Comparison of ENCODE assay signal across 9 cellular contexts in the genomic region with DNA sequence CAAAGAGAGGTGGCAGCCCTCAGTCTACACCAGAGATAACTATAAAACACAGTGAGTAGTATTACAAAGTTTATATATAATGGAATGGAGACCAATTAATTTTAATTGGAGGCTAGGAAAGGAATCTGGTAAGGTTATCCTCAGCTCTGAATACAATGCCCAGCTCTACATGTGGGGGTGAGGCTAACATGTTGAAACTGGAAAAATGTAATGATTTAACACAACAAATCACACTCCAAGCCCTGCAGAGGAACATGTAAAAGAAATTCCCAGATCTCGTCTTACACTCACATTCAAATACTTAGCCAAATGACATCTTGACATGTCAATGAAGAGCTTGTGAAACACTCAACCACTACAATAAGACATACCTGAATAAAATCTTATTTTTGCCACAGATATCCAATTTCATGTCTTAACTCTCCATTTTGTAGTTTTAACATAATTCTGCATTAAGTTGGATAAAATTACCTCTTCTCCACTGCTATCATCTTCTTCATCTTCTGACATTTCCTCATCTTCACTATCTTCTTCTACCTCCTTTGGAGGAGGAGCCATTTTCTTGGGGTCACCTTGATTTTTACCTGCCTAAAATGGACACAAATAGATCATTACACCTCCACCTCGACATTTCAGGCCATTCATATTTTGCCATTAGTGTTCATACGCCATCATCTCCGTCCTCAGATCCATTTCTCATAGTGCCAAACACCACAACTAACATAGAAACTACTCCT. TPM values are rescaled to one million over a fixed set of nuclear protein-coding genes. Genes with fewer than 3 reads are reported as not detected.
A peak's percentile ranks its signal among the peaks of the same experiment; 100 is the strongest.
DNase-seq lines count a peak whose midpoint lies in the region; ATAC-seq and TF ChIP-seq lines count a peak whose summit lies in the region.
"Had no signal": no experiment of that assay in that cellular context is flagged by ENCODE, and none has a peak within 500 bp of the region (broad histone marks: within the 10 kb centered on the region; RNA-seq: fewer than 3 reads in every experiment).

No MANE protein-coding gene starts in this region.

- peak overlapping the region; percentile 88 for H3K4me3 ChIP-seq in A673 (ENCODE audit: low read depth, low read length, poor library complexity, severe bottlenecking)
- H3K4me3 ChIP-seq in HUES6 (ENCODE audit: low read depth, low read length): peak overlapping the region; percentile 82
- peak overlapping the region; percentile 71 to 73 for H3K4me3 ChIP-seq in muscle layer of colon (ENCODE audit: low read depth in 1 of 2, low read length in 2 of 2)

- TF ChIP-seq CTCF in A673 (conservative IDR thresholded peaks at IDR 0.05; ENCODE audit: low read depth, low read length): no peak

- H3K27me3 Mint-ChIP-seq in central memory CD8-positive, alpha-beta T cell: no peaks in the 10 kb centered on the region

- H3K9ac ChIP-seq in HUES6 (ENCODE audit: low read length) (peak overlapping the region; percentile 99), muscle layer of colon (ENCODE audit: low read length) (peak overlapping the region; percentile 66)

- no peaks in the 10 kb centered on the region for H3K9me3 ChIP-seq in A673 (ENCODE audit: low read depth, low read length, poor library complexity, severe bottlenecking)
- H3K9me3 ChIP-seq in HUES6 (ENCODE audit: control insufficient read depth, insufficient read depth, low read depth, low read length): no peaks in the 10 kb centered on the region
- no peaks in the 10 kb centered on the region for H3K9me3 ChIP-seq in muscle layer of colon (ENCODE audit: low read length)

- H3K36me3 Mint-ChIP-seq in central memory CD8-positive, alpha-beta T cell (ENCODE audit: insufficient read depth): peaks cover 65% of the 10 kb centered on the region

- H3K9me3 Mint-ChIP-seq in central memory CD8-positive, alpha-beta T cell: no peaks in the 10 kb centered on the region

- peak overlapping the region; percentile 90 for H3K4me3 Mint-ChIP-seq in central memory CD8-positive, alpha-beta T cell

- H3K4me1 ChIP-seq in A673 (ENCODE audit: insufficient read depth, low read length, poor library complexity, severe bottlenecking) (peaks cover 19% of the 10 kb centered on the region), HUES6 (ENCODE audit: control insufficient read depth, insufficient read depth, low read length) (no peaks in the 10 kb centered on the region), muscle layer of colon (ENCODE audit: insufficient read depth, low read length) (peaks cover 26% of the 10 kb centered on the region)

- H3K27me3 ChIP-seq in A673 (replicated peaks; ENCODE audit: insufficient read depth, low read depth, low read length, poor library complexity) (no peaks in the 10 kb centered on the region), HUES6 (ENCODE audit: control insufficient read depth, insufficient read depth, low read length) (no peaks in the 10 kb centered on the region), muscle layer of colon (ENCODE audit: control insufficient read depth in 1 of 2, insufficient read depth in 2 of 2, low read length in 2 of 2) (no peaks in the 10 kb centered on the region)

- no peak for ATAC-seq in central memory CD8-positive, alpha-beta T cell (replicated peaks; ENCODE audit: extremely low read depth, poor library complexity, severe bottlenecking)
- ATAC-seq in HG02981 (IDR thresholded peaks at IDR 0.05; ENCODE audit: unreplicated experiment): no peak

- intact Hi-C loops in A673 (cut with micrococcal nuclease; ENCODE audit: unreplicated experiment): no loop called here

- POLR2A ChIA-PET in A673 (lab: Charles Lee; ENCODE audit: low non-redundant PET): no interaction called here

- DNase-seq in A673 (ENCODE audit: low spot score) (no peak), NCI-H2227 (lab: John Stamatoyannopoulos, UW; ENCODE audit: unreplicated experiment) (no peak), HCEC 1CT (no peak), NCI-H1694 treated with DMSO at 0.1 percent for 48 hours (lab: John Stamatoyannopoulos, UW) (no peak)
- no peak for DNase-seq in central memory CD8-positive, alpha-beta T cell (ENCODE audit: low spot score in 2 of 2)
- DNase-seq: NCI-H1092 had no signal

- H3K36me3 ChIP-seq in A673 (ENCODE audit: insufficient read depth, low read length, poor library complexity, severe bottlenecking) (peaks cover 54% of the 10 kb centered on the region), HUES6 (ENCODE audit: control insufficient read depth, insufficient read depth, low read length) (peaks cover 60% of the 10 kb centered on the region), muscle layer of colon (ENCODE audit: insufficient read depth, low read length) (peaks cover 47% of the 10 kb centered on the region)

- peaks cover 52% of the 10 kb centered on the region for H3K4me1 Mint-ChIP-seq in central memory CD8-positive, alpha-beta T cell

- H3K27ac ChIP-seq in A673 (ENCODE audit: low read depth, low read length, poor library complexity, severe bottlenecking): peak overlapping the region; percentile 99
- peak overlapping the region; percentile 95 for H3K27ac ChIP-seq in HUES6 (ENCODE audit: low read depth, low read length)
- peak overlapping the region; percentile 94 for H3K27ac ChIP-seq in muscle layer of colon (ENCODE audit: low read depth, low read length)

- H3K27ac Mint-ChIP-seq in central memory CD8-positive, alpha-beta T cell (ENCODE audit: low read depth): peak overlapping the region; percentile 98

- CTCF ChIA-PET in A673 (lab: Charles Lee): interaction anchor here (1.4 kb wide), 1 partner anchor 11 kb away, joined by 3 read pairs; no protein-coding TSS in a partner anchor

- BruUV-seq in A673 (replicated peaks; lab: Mats Ljungman, UMichigan): no TSS peak

RNA-seq across cellular contexts. Expression of gene NCL, which starts 1.4 kb away (rescaled TPM):
- total RNA-seq in A673 (2021): 1,186 and 1,328 TPM in 2 replicates
